1 cellular context compared by ENCODE assay signal in genomic region chr10:74968621-74969019, GRCh38.
TF ChIP-seq lines count a peak whose summit lies in the region.

No MANE protein-coding gene starts in this region.

TF ChIP-seq in A549, 52 proteins besides CTCF, POLR2A, EP300 and RAD21 (continued from another document):
- TF ChIP-seq KDM1A (IDR thresholded peaks at IDR 0.05; ENCODE audit: low read depth) (no peak), ELK1 (IDR thresholded peaks at IDR 0.05; ENCODE audit: low read depth, low read length) (no peak), MAX (IDR thresholded peaks at IDR 0.05) (no peak), FOSL2 (IDR thresholded peaks at IDR 0.05) (no peak), FOSL2 (CRISPR knock-in tag; IDR thresholded peaks at IDR 0.05) (no peak)
